Comparison of ENCODE assay signal across 15 cellular contexts in genomic region chr11:12380565-12381325, GRCh38. TPM values are rescaled to one million over a fixed set of nuclear protein-coding genes. Genes with fewer than 3 reads are reported as not detected.
A peak's percentile ranks its signal among the peaks of the same experiment; 100 is the strongest.
DNase-seq lines count a peak whose midpoint lies in the region; ATAC-seq and TF ChIP-seq lines count a peak whose summit lies in the region.
"Had no signal": no experiment of that assay in that cellular context is flagged by ENCODE, and none has a peak within 500 bp of the region (broad histone marks: within the 10 kb centered on the region; RNA-seq: fewer than 3 reads in every experiment).

No MANE protein-coding gene starts in this region.

- peaks cover 5% of the 10 kb centered on the region for H3K36me3 Mint-ChIP-seq in osteocyte (ENCODE audit: unreplicated experiment)

- no peaks in the 10 kb centered on the region for H3K9me3 ChIP-seq in right atrium auricular region

- peaks cover 61% of the 10 kb centered on the region for H3K4me1 Mint-ChIP-seq in osteocyte (ENCODE audit: unreplicated experiment)

- no peaks in the 10 kb centered on the region for H3K9me3 Mint-ChIP-seq in osteocyte (ENCODE audit: unreplicated experiment)

- H3K36me3 ChIP-seq in right atrium auricular region = no peaks in the 10 kb centered on the region

- H3K27ac Mint-ChIP-seq in osteocyte (ENCODE audit: unreplicated experiment) = peak overlapping the region; percentile 42

- no peak for ATAC-seq in HG02973 (IDR thresholded peaks at IDR 0.05; ENCODE audit: unreplicated experiment)
- ATAC-seq: K562, Panc1 had no signal

- DNase-seq in DMS 273 (lab: John Stamatoyannopoulos, UW; ENCODE audit: unreplicated experiment) (peak; percentile 53), epithelial cell of esophagus (ENCODE audit: low read depth) (peak; percentile 74), right atrium auricular region (ENCODE audit: low spot score) (no peak), osteocyte (ENCODE audit: extremely low spot score, unreplicated experiment) (no peak), A172 (ENCODE audit: low spot score) (no peak), GF-D8 (lab: John Stamatoyannopoulos, UW) (no peak), SIG-M5 (lab: John Stamatoyannopoulos, UW) (no peak)
- DNase-seq: DMS79, NCI-H1436 treated with DMSO at 0.1 percent for 48 hours, NCI-H2107, NCI-H82, SHP77 had no signal

- TF ChIP-seq CTCF in epithelial cell of esophagus (IDR thresholded peaks at IDR 0.05; ENCODE audit: insufficient read depth, low read depth, low read length, missing control alignments) (no peak), right atrium auricular region (IDR thresholded peaks at IDR 0.05) (no peak), osteocyte (IDR thresholded peaks at IDR 0.05) (no peak)

- H3K4me3 Mint-ChIP-seq in osteocyte (ENCODE audit: unreplicated experiment) = no peak overlapping the region

- no peak overlapping the region for H3K4me3 ChIP-seq in epithelial cell of esophagus (ENCODE audit: low read length)
- H3K4me3 ChIP-seq in right atrium auricular region = no peak overlapping the region
- H3K4me3 ChIP-seq: K562 had no signal

- peak overlapping the region; percentile 72 to 80 for H3K27ac ChIP-seq in right atrium auricular region

- H3K27me3 Mint-ChIP-seq in osteocyte (ENCODE audit: unreplicated experiment) = no peaks in the 10 kb centered on the region

- H3K27me3 ChIP-seq in right atrium auricular region = no peaks in the 10 kb centered on the region

- peaks cover 0 to 60% of the 10 kb centered on the region in 2 donors for H3K4me1 ChIP-seq in right atrium auricular region

RNA-seq across cellular contexts. Expression of gene PARVA, which starts 3.4 kb away (rescaled TPM):
- 10 to 100 TPM; 55.9 to 58.1 TPM for total RNA-seq in right atrium auricular region
- 144 and 148 TPM in 2 replicates for total RNA-seq in osteocyte
- total RNA-seq in A172 (2014; rRNA removed; shearing (Covaris generic)) = 41.4 and 53.8 TPM in 2 replicates

Comparison
In these comparisons a context has a peak if more than half of its experiments do, and no peak if none do; other contexts are left out.
1. DNase-seq: peak in DMS 273 (single experiment) and epithelial cell of esophagus (single experiment); none in right atrium auricular region (single experiment), osteocyte (single experiment), A172 (single experiment), GF-D8 (single experiment) and SIG-M5 (single experiment).